ENCODE assay signal across 8 cellular contexts in genomic region chr17:52106638-52107261, GRCh38. TPM values are rescaled to one million over a fixed set of nuclear protein-coding genes. Genes with fewer than 3 reads are reported as not detected.
DNase-seq lines count a peak whose midpoint lies in the region; ATAC-seq, FAIRE-seq and TF ChIP-seq lines count a peak whose summit lies in the region.

No MANE protein-coding gene starts in this region.

- peak; percentile 27 for DNase-seq in COLO668 (lab: John Stamatoyannopoulos, UW; ENCODE audit: unreplicated experiment)
- peak; percentile 16 for DNase-seq in GM19239 (ENCODE audit: insufficient read length, low spot score)
- DNase-seq in NCI-H1694 treated with DMSO at 0.1 percent for 48 hours (lab: John Stamatoyannopoulos, UW) = peak; percentile 56
- DNase-seq in activated CD4-positive, alpha-beta T cell treated with anti-CD3 and anti-CD28 coated beads for 48 hours = peak; percentile 58
- DNase-seq in fibroblast of the aortic adventitia (ENCODE audit: low read depth) = peak; percentile 20
- DNase-seq in posterior cingulate gyrus = peak in 6 of 10 donors; percentile 26 to 75 (median 60)
- no peak for DNase-seq in activated gamma-delta T cell (lab: John Stamatoyannopoulos, UW)

- no peak for ATAC-seq in HG02973 (IDR thresholded peaks at IDR 0.05; ENCODE audit: unreplicated experiment)

- peak; percentile 52 for TF ChIP-seq CTCF in fibroblast of the aortic adventitia (IDR thresholded peaks at IDR 0.05; ENCODE audit: insufficient read depth, low read length)

- no peak overlapping the region for H3K4me3 ChIP-seq in fibroblast of the aortic adventitia (ENCODE audit: low read depth, low read length)

- intact Hi-C loops in posterior cingulate gyrus (cut with DNase I) = loop anchor here (1.0 to 10.0 kb wide), 3 partner anchors 245 to 732 kb away; no protein-coding TSS in a partner anchor

- peak; percentile 70 for FAIRE-seq in GM19239 (lab: Jason Lieb, UNC)

RNA-seq across cellular contexts. Expression of gene CA10, which starts 51.8 kb away (rescaled TPM):
- total RNA-seq in fibroblast of the aortic adventitia (ENCODE audit: low replicate concordance) = not detected in 2 replicates
